Comparison of ENCODE assay signal across 18 cellular contexts in genomic region chr9:68562456-68562855, GRCh38. TPM values are rescaled to one million over a fixed set of nuclear protein-coding genes. Genes with fewer than 3 reads are reported as not detected.
DNase-seq lines count a peak whose midpoint lies in the region; ATAC-seq, FAIRE-seq and TF ChIP-seq lines count a peak whose summit lies in the region.
"Had no signal": no experiment of that assay in that cellular context is flagged by ENCODE, and none has a peak within 500 bp of the region (broad histone marks: within the 10 kb centered on the region; RNA-seq: fewer than 3 reads in every experiment).

No MANE protein-coding gene starts in this region.

- no peaks in the 10 kb centered on the region for H3K9me3 ChIP-seq in H1 (ENCODE audit: insufficient read depth in 2 of 2, low read depth in 1 of 2, low read length in 1 of 2)
- H3K9me3 ChIP-seq: A549, BE2C had no signal

- no peak overlapping the region for H2BK12ac ChIP-seq in H1 (ENCODE audit: low read depth, low read length)

- H3K9ac ChIP-seq in H1 (replicated peaks in 1 of 4; ENCODE audit: extremely low read depth in 1 of 4, low read depth in 3 of 4, low read length in 3 of 4) = no peak overlapping the region

- no peak overlapping the region for H2BK15ac ChIP-seq in H1 (ENCODE audit: low read length)

- H3K18ac ChIP-seq in H1 (ENCODE audit: extremely low read depth, low read length) = no peak overlapping the region

- H2BK120ac ChIP-seq in H1 (replicated peaks; ENCODE audit: low read depth, low read length) = no peak overlapping the region

- no peak for TF ChIP-seq EP300 in H1 (IDR thresholded peaks at IDR 0.05; ENCODE audit: borderline replicate concordance in 1 of 2, low read depth in 2 of 2, low read length in 2 of 2)

- TF ChIP-seq CTCF in HL-60 (IDR thresholded peaks at IDR 0.05; ENCODE audit: insufficient read depth, low read length) (no peak), H1 (IDR thresholded peaks at IDR 0.05; ENCODE audit: control extremely low read depth in 1 of 3, insufficient read depth in 1 of 3, low read depth in 1 of 3, low read length in 3 of 3) (no peak)

- no peak overlapping the region for H4K91ac ChIP-seq in H1 (replicated peaks; ENCODE audit: insufficient read length, low read length)

- no peak for TF ChIP-seq RAD21 in H1 (IDR thresholded peaks at IDR 0.05 in 1 of 2, conservative IDR thresholded peaks at IDR 0.05 in 1 of 2; ENCODE audit: low read depth in 2 of 2, low read length in 2 of 2)

- TF ChIP-seq POLR2A in H1 (IDR thresholded peaks at IDR 0.05; ENCODE audit: control extremely low read depth in 1 of 2, low read depth in 2 of 2, low read length in 2 of 2) = no peak

- no peaks in the 10 kb centered on the region for H3K36me3 ChIP-seq in H1 (ENCODE audit: control insufficient read depth in 2 of 4, insufficient read depth in 4 of 4, low read length in 3 of 4)
- H3K36me3 ChIP-seq: BE2C had no signal

- H2BK20ac ChIP-seq in H1 (ENCODE audit: low read length) = no peak overlapping the region

- no peaks in the 10 kb centered on the region for H3K79me1 ChIP-seq in H1 (ENCODE audit: low read depth, low read length)

- H3K27me3 ChIP-seq in HL-60 (ENCODE audit: insufficient read depth, poor library complexity, severe bottlenecking) (no peaks in the 10 kb centered on the region), H1 (replicated peaks in 1 of 4; ENCODE audit: control insufficient read depth in 3 of 4, extremely low read depth in 1 of 4, insufficient read depth in 3 of 4, low read length in 3 of 4) (peaks cover 0 to 5% (median 0%) of the 10 kb centered on the region in 4 experiments; a peak in 2 of 7 replicates)
- H3K27me3 ChIP-seq: BE2C had no signal

- H3K23me2 ChIP-seq in H1 (ENCODE audit: low read depth, low read length) = no peaks in the 10 kb centered on the region

- H2AFZ ChIP-seq in H1 (ENCODE audit: low read length) = no peak overlapping the region

- no peak overlapping the region for H3K56ac ChIP-seq in H1 (replicated peaks; ENCODE audit: insufficient read length, low read depth, low read length)

- H4K8ac ChIP-seq in H1 (ENCODE audit: extremely low read depth, insufficient read depth, low read length) = no peak overlapping the region

- no peak overlapping the region for H3K14ac ChIP-seq in H1 (ENCODE audit: insufficient read length)

- no peak overlapping the region for H4K5ac ChIP-seq in H1 (ENCODE audit: insufficient read length, low read depth, low read length)

- no peaks in the 10 kb centered on the region for H3K79me2 ChIP-seq in H1 (ENCODE audit: control insufficient read depth in 1 of 2, insufficient read depth in 2 of 2, low read length in 2 of 2)

- WGBS in H1 (ENCODE audit: extremely low coverage in 1 of 2, insufficient coverage in 1 of 2, insufficient read length in 1 of 2, insufficient replicate concordance in 2 of 2, low coverage in 1 of 2, low lambda C conversion rate in 2 of 2, missing lambda C conversion rate in 1 of 2), 2 experiments = 52% methylated on average over 2 of the region's 2 CpGs; no CpG with 5 or more reads in 1 of the 2 experiments

- H3K4me2 ChIP-seq in H1 (ENCODE audit: insufficient read depth in 1 of 2, low read depth in 2 of 2, low read length in 2 of 2) = peak overlapping the region in 1 of 2 experiments; percentile 3; a peak in 1 of 4 replicates
- H3K4me2 ChIP-seq: A549 had no signal

- no peak overlapping the region for H3K23ac ChIP-seq in H1 (ENCODE audit: insufficient read length)

- H2AK5ac ChIP-seq in H1 (ENCODE audit: low read depth, low read length) = no peak overlapping the region

- no peaks in the 10 kb centered on the region for H4K20me1 ChIP-seq in H1 (replicated peaks in 1 of 2; ENCODE audit: control insufficient read depth in 1 of 2, insufficient read depth in 2 of 2, low read length in 2 of 2)

- DNase-seq in GM19239 (ENCODE audit: insufficient read length, low spot score) (no peak), HL-60 (ENCODE audit: low read depth in 1 of 2, low spot score in 1 of 2) (no peak), H1 (ENCODE audit: low read depth in 1 of 2, low spot score in 2 of 2) (no peak), iPS-NIHi7 (ENCODE audit: extremely low spot score) (peak; percentile 36), RPMI8226 (no peak), NCI-H524 treated with DMSO at 0.1 percent for 48 hours (lab: John Stamatoyannopoulos, UW) (no peak)
- DNase-seq in activated CD4-positive, CD25-positive, alpha-beta regulatory T cell (lab: John Stamatoyannopoulos, UW) = no peak
- DNase-seq: BE2C; CD8-positive, alpha-beta T cell; COR-L47; DND-41; GF-D8 had no signal

- POLR2A ChIA-PET in H1 (lab: Charles Lee; ENCODE audit: partially characterized antibody) = no interaction called here

- H2BK5ac ChIP-seq in H1 (ENCODE audit: low read depth, low read length) = no peak overlapping the region

- no peak for ATAC-seq in HG03039 (IDR thresholded peaks at IDR 0.05; ENCODE audit: unreplicated experiment)
- ATAC-seq: A549; CD8-positive, alpha-beta T cell had no signal

- FAIRE-seq in GM19239 (lab: Jason Lieb, UNC) (peak; percentile 8), H1 (lab: Jason Lieb, UNC) (peak; percentile 93)
- FAIRE-seq: A549, D721Med, H54 had no signal

- no peak overlapping the region for H3K4ac ChIP-seq in H1 (replicated peaks; ENCODE audit: insufficient read length, low read depth, low read length)

- CTCF ChIA-PET in H1 (lab: Charles Lee; ENCODE audit: partially characterized antibody) = interaction anchor here (0.7 to 4.2 kb wide), 10 partner anchors 10 to 145 kb away, joined by 3 to 22 read pairs (median 4); partner anchors contain the start of gene TMEM252

- H3K4me1 ChIP-seq in H1 (replicated peaks in 1 of 4; ENCODE audit: control insufficient read depth in 3 of 4, insufficient read depth in 4 of 4, low read length in 3 of 4) = peaks cover 2 to 16% (median 6%) of the 10 kb centered on the region in 4 experiments; a peak in 6 of 7 replicates
- H3K4me1 ChIP-seq: A549, BE2C had no signal

- no peak overlapping the region for H3K4me3 ChIP-seq in HL-60 (replicated peaks; ENCODE audit: insufficient read depth, low read length)
- no peak overlapping the region for H3K4me3 ChIP-seq in H1 (ENCODE audit: extremely low read depth in 1 of 4, insufficient read depth in 2 of 4, low read depth in 3 of 4, low read length in 4 of 4)
- H3K4me3 ChIP-seq: A549 had no signal

- H3K27ac ChIP-seq in HL-60 (replicated peaks) (peak overlapping the region; percentile 80; the same call in 1 of the 2 replicates), H1 (ENCODE audit: low read depth, low read length) (no peak overlapping the region)
- H3K27ac ChIP-seq: A549, C4-2B had no signal

TF ChIP-seq in H1, 55 proteins besides CTCF, POLR2A, EP300 and RAD21:
- TF ChIP-seq TEAD4 (IDR thresholded peaks at IDR 0.05; ENCODE audit: low read depth, low read length) (no peak), SAP30 (IDR thresholded peaks at IDR 0.05; ENCODE audit: insufficient read depth, insufficient replicate concordance, low read length) (no peak), KDM4A (IDR thresholded peaks at IDR 0.05; ENCODE audit: low read depth, low read length, severe bottlenecking) (no peak), KDM1A (IDR thresholded peaks at IDR 0.05; ENCODE audit: borderline replicate concordance, low read length) (0 out of 2 replicates have a peak, but pooled peaks have one; percentile 26), CTBP2 (IDR thresholded peaks at IDR 0.05; ENCODE audit: borderline replicate concordance, insufficient read depth, insufficient read length, low read length) (no peak), SIN3A (conservative IDR thresholded peaks at IDR 0.05 in 1 of 2, IDR thresholded peaks at IDR 0.05 in 1 of 2; ENCODE audit: low read depth in 1 of 2, low read length in 2 of 2) (0 out of 4 replicates have a peak, but pooled peaks of 1 of the 2 experiments have one; percentile 37), SIX5 (IDR thresholded peaks at IDR 0.05; ENCODE audit: low read depth, low read length) (no peak), TAF1 (IDR thresholded peaks at IDR 0.05; ENCODE audit: low read depth, low read length) (no peak), CREB1 (IDR thresholded peaks at IDR 0.05) (no peak), ASH2L (IDR thresholded peaks at IDR 0.05; ENCODE audit: low read length) (no peak), GABPA (IDR thresholded peaks at IDR 0.05; ENCODE audit: borderline replicate concordance, insufficient read depth, low read length) (no peak), MAFK (IDR thresholded peaks at IDR 0.05; ENCODE audit: low read depth, low read length) (0 out of 2 replicates have a peak, but pooled peaks have one; percentile 8), FOSL1 (IDR thresholded peaks at IDR 0.05; ENCODE audit: insufficient read depth, low read depth, low read length) (no peak), SP1 (IDR thresholded peaks at IDR 0.05; ENCODE audit: low read depth, low read length) (no peak), EGR1 (IDR thresholded peaks at IDR 0.05; ENCODE audit: borderline replicate concordance, low read depth, low read length) (no peak), EZH2 (IDR thresholded peaks at IDR 0.05; ENCODE audit: low read depth, low read length, severe bottlenecking) (no peak), JUN (IDR thresholded peaks at IDR 0.05; ENCODE audit: low read depth, low read length) (no peak)
TF ChIP-seq in H1: peak in this region for 3.

RNA-seq across cellular contexts. Expression of gene TMEM252, which starts 21.8 kb away (rescaled TPM):
- not detected in 2 replicates for total RNA-seq in H1 (2021; fragmentation: NEBNext Ultra II Directional; extraction: Animal tissue kit (Norgen Biotek cat#: 25700))
- polyA plus RNA-seq in H1 (2011; rRNA removed) = not detected in 2 replicates
- not detected for polyA plus RNA-seq in H1 (2011; cell fraction: cytosol; rRNA removed)
- polyA plus RNA-seq in H1 (2011; cell fraction: nucleus; rRNA removed) = not detected
- polyA plus RNA-seq in H1 (2012, experiment 1 of 2) = not detected in 4 replicates
- not detected for polyA plus RNA-seq in H1 (2012, experiment 2 of 2)
- polyA plus RNA-seq in H1 (2013, experiment 1 of 2) = not detected
- not detected for polyA plus RNA-seq in H1 (2013, experiment 2 of 2)
- polyA minus RNA-seq in H1 (2011; rRNA and poly(A)+ RNA removed) = not detected in 2 replicates
- not detected for polyA minus RNA-seq in H1 (2011; cell fraction: cytosol; rRNA and poly(A)+ RNA removed)
- not detected for polyA minus RNA-seq in H1 (2011; cell fraction: nucleus; rRNA and poly(A)+ RNA removed)
- total RNA-seq: CD8-positive, alpha-beta T cell had no signal
- polyA plus RNA-seq: A549, AG04450 had no signal
